Comparison of ENCODE assay signal across 8 cellular contexts in genomic region chr3:130894130-130894872, GRCh38. TPM values are rescaled to one million over a fixed set of nuclear protein-coding genes. Genes with fewer than 3 reads are reported as not detected.
DNase-seq lines count a peak whose midpoint lies in the region; ATAC-seq and TF ChIP-seq lines count a peak whose summit lies in the region.

No MANE protein-coding gene starts in this region.

- H3K9me3 Mint-ChIP-seq in glutamatergic neuron (ENCODE audit: unreplicated experiment) (peaks cover 14% of the 10 kb centered on the region), osteocyte (ENCODE audit: unreplicated experiment) (no peaks in the 10 kb centered on the region)

- peaks cover 20% of the 10 kb centered on the region for H3K4me1 ChIP-seq in OCI-LY3 (ENCODE audit: low read length)
- peaks cover 13 to 35% (median 23%) of the 10 kb centered on the region in 4 donors for H3K4me1 ChIP-seq in upper lobe of left lung

- peak overlapping the region; percentile 97 for H3K27ac Mint-ChIP-seq in glutamatergic neuron (ENCODE audit: unreplicated experiment)
- H3K27ac Mint-ChIP-seq in osteocyte (ENCODE audit: unreplicated experiment), result peak overlapping the region; percentile 87

- TF ChIP-seq CTCF in OCI-LY3 (IDR thresholded peaks at IDR 0.05; ENCODE audit: low read depth, low read length) (no peak; the same call in 1 of the 2 replicates), glutamatergic neuron (IDR thresholded peaks at IDR 0.05; ENCODE audit: partially characterized antibody, unreplicated experiment) (no peak), osteocyte (IDR thresholded peaks at IDR 0.05) (peak; percentile 15), upper lobe of left lung (IDR thresholded peaks at IDR 0.05) (peak in 2 of 6 experiments; percentile 11 to 17)

- H3K36me3 Mint-ChIP-seq in glutamatergic neuron (ENCODE audit: unreplicated experiment) (no peaks in the 10 kb centered on the region), osteocyte (ENCODE audit: unreplicated experiment) (no peaks in the 10 kb centered on the region)

- H3K4me3 ChIP-seq in OCI-LY3 (ENCODE audit: low read length) (peak overlapping the region; percentile 81), upper lobe of left lung (peak overlapping the region; percentile 41 to 89 (median 85))

- 0 to 2% methylated on average over 13 to 48 of the region's 52 CpGs for WGBS in upper lobe of left lung, 2 donors

- peak overlapping the region; percentile 68 for H3K27ac ChIP-seq in OCI-LY3 (ENCODE audit: low read length)
- H3K27ac ChIP-seq in upper lobe of left lung, result peak overlapping the region; percentile 97 to 99 (median 98)

- H3K36me3 ChIP-seq in OCI-LY3 (replicated peaks; ENCODE audit: low read depth, low read length), result no peaks in the 10 kb centered on the region
- H3K36me3 ChIP-seq in upper lobe of left lung, result no peaks in the 10 kb centered on the region

- peak overlapping the region; percentile 99 for H3K4me2 ChIP-seq in OCI-LY3 (ENCODE audit: low read length)

- ATAC-seq in HG02870 (IDR thresholded peaks at IDR 0.05; ENCODE audit: unreplicated experiment), result peak; percentile 17
- peak; percentile 37 to 47 for ATAC-seq in upper lobe of left lung (ENCODE audit: low FRiP score in 2 of 2)

- peak overlapping the region; percentile 93 for H3K4me3 Mint-ChIP-seq in glutamatergic neuron (ENCODE audit: unreplicated experiment)
- H3K4me3 Mint-ChIP-seq in osteocyte (ENCODE audit: unreplicated experiment), result peak overlapping the region; percentile 95

- no peak for TF ChIP-seq POLR2A in upper lobe of left lung (IDR thresholded peaks at IDR 0.05)

- H3K27me3 ChIP-seq in OCI-LY3 (ENCODE audit: low read depth, low read length), result no peaks in the 10 kb centered on the region
- H3K27me3 ChIP-seq in upper lobe of left lung, result no peaks in the 10 kb centered on the region

- H4K20me1 ChIP-seq in OCI-LY3 (ENCODE audit: insufficient read depth, low read length), result peaks cover 21% of the 10 kb centered on the region

- H3K9ac ChIP-seq in OCI-LY3 (ENCODE audit: low read length), result peak overlapping the region; percentile 99

- H3K4me1 Mint-ChIP-seq in glutamatergic neuron (ENCODE audit: low read depth, unreplicated experiment), result peaks cover 19% of the 10 kb centered on the region
- peaks cover 32% of the 10 kb centered on the region for H3K4me1 Mint-ChIP-seq in osteocyte (ENCODE audit: unreplicated experiment)

- peak overlapping the region; percentile 96 for H2AFZ ChIP-seq in OCI-LY3 (ENCODE audit: low read depth, low read length)

- H3K27me3 Mint-ChIP-seq in glutamatergic neuron (ENCODE audit: unreplicated experiment) (peaks cover 7% of the 10 kb centered on the region), osteocyte (ENCODE audit: unreplicated experiment) (no peaks in the 10 kb centered on the region)

- peak; percentile 47 for DNase-seq in NK-92 treated with Interleukin-12 subunit alpha and Interleukin-12 subunit beta, amount 100 ng/mL, for 24 hours (lab: John Stamatoyannopoulos, UW)
- DNase-seq in NK-92 (lab: John Stamatoyannopoulos, UW; ENCODE audit: unreplicated experiment) (no peak), glutamatergic neuron (peak; percentile 68), osteocyte (ENCODE audit: extremely low spot score, unreplicated experiment) (no peak), upper lobe of left lung (peak; percentile 50 to 89)
- peak; percentile 49 for DNase-seq in activated naive CD4-positive, alpha-beta T cell treated with Interleukin-2 at 50 U/mL for 16 hours

- peaks cover 53% of the 10 kb centered on the region for H3K79me2 ChIP-seq in OCI-LY3 (ENCODE audit: low read length)

- TF ChIP-seq EP300 in upper lobe of left lung (IDR thresholded peaks at IDR 0.05), result no peak

- H3K9me3 ChIP-seq in OCI-LY3 (ENCODE audit: insufficient read depth, low read length), result no peaks in the 10 kb centered on the region
- no peaks in the 10 kb centered on the region for H3K9me3 ChIP-seq in upper lobe of left lung

RNA-seq across cellular contexts. Expression of gene ATP2C1, which starts 0.4 kb away (rescaled TPM):
- total RNA-seq in glutamatergic neuron (ENCODE audit: unreplicated experiment) (130 TPM), osteocyte (68.3 and 69.2 TPM in 2 replicates), upper lobe of left lung (100 to 1,000 TPM in 4 of 6 donors, 10 to 100 TPM in 2; 50.3 to 131 (median 114) TPM)

Comparison
In these comparisons a context has a peak if more than half of its experiments do, and no peak if none do; other contexts are left out.
1. DNase-seq: peak in NK-92 treated with Interleukin-12 subunit alpha and Interleukin-12 subunit beta, amount 100 ng/mL, for 24 hours (single experiment), activated naive CD4-positive, alpha-beta T cell treated with Interleukin-2 at 50 U/mL for 16 hours (single experiment), glutamatergic neuron (single experiment) and upper lobe of left lung (2 of 2); none in NK-92 (single experiment) and osteocyte (single experiment).